1 cellular context compared by ENCODE assay signal in the genomic region with DNA sequence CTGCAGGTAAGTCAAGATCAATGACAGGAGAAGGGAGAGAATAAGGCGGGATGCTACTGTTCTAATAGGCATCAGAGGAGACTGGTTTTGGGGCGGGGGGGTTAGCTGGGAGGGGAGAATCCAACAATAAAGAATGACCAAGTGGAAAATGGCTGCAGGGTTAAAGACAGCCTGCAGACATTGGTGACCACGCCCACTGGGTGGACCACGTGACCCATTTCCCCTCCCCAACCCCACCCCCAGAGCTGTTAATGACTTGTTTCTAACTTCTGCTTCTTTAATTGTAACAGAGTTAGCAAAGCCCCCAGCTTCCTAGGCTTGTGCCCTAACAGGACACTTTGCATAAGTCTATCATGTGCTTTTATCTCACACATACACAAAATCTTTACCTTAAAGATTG.
TF ChIP-seq lines count a peak whose summit lies in the region.

No MANE protein-coding gene starts in this region.

TF ChIP-seq in K562, 482 proteins besides CTCF, POLR2A, EP300 and RAD21 (continued from another document):
- no peak for TF ChIP-seq ARID3B (CRISPR knock-in tag; IDR thresholded peaks at IDR 0.05; ENCODE audit: borderline replicate concordance)
- no peak for TF ChIP-seq ZNF445 (CRISPR knock-in tag; IDR thresholded peaks at IDR 0.05; ENCODE audit: low read depth)
- TF ChIP-seq ZNF583 (CRISPR knock-in tag; IDR thresholded peaks at IDR 0.05), result no peak
- TF ChIP-seq, protein P1, sequence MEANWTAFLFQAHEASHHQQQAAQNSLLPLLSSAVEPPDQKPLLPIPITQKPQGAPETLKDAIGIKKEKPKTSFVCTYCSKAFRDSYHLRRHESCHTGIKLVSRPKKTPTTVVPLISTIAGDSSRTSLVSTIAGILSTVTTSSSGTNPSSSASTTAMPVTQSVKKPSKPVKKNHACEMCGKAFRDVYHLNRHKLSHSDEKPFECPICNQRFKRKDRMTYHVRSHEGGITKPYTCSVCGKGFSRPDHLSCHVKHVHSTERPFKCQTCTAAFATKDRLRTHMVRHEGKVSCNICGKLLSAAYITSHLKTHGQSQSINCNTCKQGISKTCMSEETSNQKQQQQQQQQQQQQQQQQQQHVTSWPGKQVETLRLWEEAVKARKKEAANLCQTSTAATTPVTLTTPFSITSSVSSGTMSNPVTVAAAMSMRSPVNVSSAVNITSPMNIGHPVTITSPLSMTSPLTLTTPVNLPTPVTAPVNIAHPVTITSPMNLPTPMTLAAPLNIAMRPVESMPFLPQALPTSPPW (CRISPR knock-in tag; IDR thresholded peaks at IDR 0.05), result peak; percentile 32
- TF ChIP-seq, protein P2, sequence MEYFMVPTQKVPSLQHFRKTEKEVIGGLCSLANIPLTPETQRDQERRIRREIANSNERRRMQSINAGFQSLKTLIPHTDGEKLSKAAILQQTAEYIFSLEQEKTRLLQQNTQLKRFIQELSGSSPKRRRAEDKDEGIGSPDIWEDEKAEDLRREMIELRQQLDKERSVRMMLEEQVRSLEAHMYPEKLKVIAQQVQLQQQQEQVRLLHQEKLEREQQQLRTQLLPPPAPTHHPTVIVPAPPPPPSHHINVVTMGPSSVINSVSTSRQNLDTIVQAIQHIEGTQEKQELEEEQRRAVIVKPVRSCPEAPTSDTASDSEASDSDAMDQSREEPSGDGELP (CRISPR knock-in tag; IDR thresholded peaks at IDR 0.05; ENCODE audit: borderline replicate concordance), result no peak
- no peak for TF ChIP-seq ZNF57 (CRISPR knock-in tag; IDR thresholded peaks at IDR 0.05)
- no peak for TF ChIP-seq LARP7 (IDR thresholded peaks at IDR 0.05)
- no peak for TF ChIP-seq FOXJ3 (CRISPR knock-in tag; IDR thresholded peaks at IDR 0.05)
- no peak for TF ChIP-seq ZNF507 (tag; conservative IDR thresholded peaks at IDR 0.05)
- peak; percentile 78; the same call in 1 of the 2 replicates for TF ChIP-seq TOE1 (IDR thresholded peaks at IDR 0.05; ENCODE audit: borderline replicate concordance)
- no peak for TF ChIP-seq TOE1 (CRISPR knock-in tag; IDR thresholded peaks at IDR 0.05; ENCODE audit: borderline replicate concordance, low read depth)
- TF ChIP-seq EZH2 (IDR thresholded peaks at IDR 0.05; ENCODE audit: borderline replicate concordance, low read depth, low read length), result no peak
- no peak for TF ChIP-seq ZNF274 (IDR thresholded peaks at IDR 0.05; ENCODE audit: borderline replicate concordance, low read depth, low read length)
- no peak for TF ChIP-seq YBX1 (IDR thresholded peaks at IDR 0.05)
- TF ChIP-seq PHF8 (IDR thresholded peaks at IDR 0.05; ENCODE audit: borderline replicate concordance, low read length), result no peak
- TF ChIP-seq, protein P3, sequence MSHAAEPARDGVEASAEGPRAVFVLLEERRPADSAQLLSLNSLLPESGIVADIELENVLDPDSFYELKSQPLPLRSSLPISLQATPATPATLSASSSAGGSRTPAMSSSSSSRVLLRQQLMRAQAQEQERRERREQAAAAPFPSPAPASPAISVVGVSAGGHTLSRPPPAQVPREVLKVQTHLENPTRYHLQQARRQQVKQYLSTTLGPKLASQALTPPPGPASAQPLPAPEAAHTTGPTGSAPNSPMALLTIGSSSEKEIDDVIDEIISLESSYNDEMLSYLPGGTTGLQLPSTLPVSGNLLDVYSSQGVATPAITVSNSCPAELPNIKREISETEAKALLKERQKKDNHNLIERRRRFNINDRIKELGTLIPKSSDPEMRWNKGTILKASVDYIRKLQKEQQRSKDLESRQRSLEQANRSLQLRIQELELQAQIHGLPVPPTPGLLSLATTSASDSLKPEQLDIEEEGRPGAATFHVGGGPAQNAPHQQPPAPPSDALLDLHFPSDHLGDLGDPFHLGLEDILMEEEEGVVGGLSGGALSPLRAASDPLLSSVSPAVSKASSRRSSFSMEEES (CRISPR knock-in tag; IDR thresholded peaks at IDR 0.05), result peak; percentile 92
- TF ChIP-seq NFYB (IDR thresholded peaks at IDR 0.05; ENCODE audit: extremely low read depth, insufficient read length), result no peak
- no peak for TF ChIP-seq ZNF644 (tag; IDR thresholded peaks at IDR 0.05; ENCODE audit: low read depth)
- TF ChIP-seq BCOR (IDR thresholded peaks at IDR 0.05), result no peak
- TF ChIP-seq FOXA1 (IDR thresholded peaks at IDR 0.05; ENCODE audit: borderline replicate concordance), result no peak
- TF ChIP-seq SUPT5H (IDR thresholded peaks at IDR 0.05), result no peak
- no peak for TF ChIP-seq RBM39 (optimal IDR thresholded peaks at IDR 0.05; ENCODE audit: low read depth, low read length)
- peak; percentile 88 for TF ChIP-seq RAD51 (IDR thresholded peaks at IDR 0.05; ENCODE audit: borderline replicate concordance, low read depth)
- no peak for TF ChIP-seq ZNF324 (CRISPR knock-in tag; IDR thresholded peaks at IDR 0.05)
- TF ChIP-seq ZNF696 (CRISPR knock-in tag; conservative IDR thresholded peaks at IDR 0.05), result no peak
- TF ChIP-seq YY1 (IDR thresholded peaks at IDR 0.05; ENCODE audit: borderline replicate concordance in 1 of 3, control insufficient read depth in 1 of 3, extremely low read depth in 1 of 3, insufficient read depth in 3 of 3, insufficient read length in 1 of 3, insufficient replicate concordance in 2 of 3, low read depth in 1 of 3, low read length in 2 of 3), result peak in 2 of 3 experiments; percentile 28 to 78
- no peak for TF ChIP-seq ZBTB34 (CRISPR knock-in tag; IDR thresholded peaks at IDR 0.05)
TF ChIP-seq in K562: peak in this region for 7.
